Comparison of ENCODE assay signal across 18 cellular contexts in genomic region chr2:236799391-236800048, GRCh38.
"Had no signal": no experiment of that assay in that cellular context is flagged by ENCODE, and none has a peak within 500 bp of the region (broad histone marks: within the 10 kb centered on the region; RNA-seq: fewer than 3 reads in every experiment).

No MANE protein-coding gene starts in this region.

- H3K4me1 ChIP-seq: gastrocnemius medialis, heart right ventricle, left lung, lower lobe of right lung, right atrium auricular region, stomach, upper lobe of right lung had no signal

- H3K27me3 ChIP-seq: gastrocnemius medialis, right atrium auricular region, tibial nerve had no signal

- H3K27ac Mint-ChIP-seq: memory B cell, naive B cell, nephron progenitor cell had no signal

- H3K36me3 ChIP-seq: gastrocnemius medialis, heart right ventricle, left lung, lower lobe of right lung, right atrium auricular region, stomach, tibial nerve, upper lobe of right lung had no signal

- H3K36me3 Mint-ChIP-seq: memory B cell had no signal

- H3K4me1 Mint-ChIP-seq: memory B cell, naive B cell had no signal

- H3K4me3 ChIP-seq: gastrocnemius medialis, heart right ventricle, left lung, lower lobe of right lung, right atrium auricular region, stomach, tibial nerve, upper lobe of right lung had no signal

- DNase-seq: cerebellar nuclear complex; dermis blood vessel endothelial cell; erythroblast; gastrocnemius medialis; heart right ventricle; left lung; lower lobe of right lung; midbrain; naive B cell; nephron progenitor cell; small intestine; stimulated activated CD4-positive, alpha-beta T cell treated with anti-CD3 and anti-CD28 coated beads, Interleukin-12 subunit alpha, Interleukin-12 subunit beta, amount 100 ng/mL, for 4 hours; stimulated activated naive CD4-positive, alpha-beta T cell; stomach; upper lobe of right lung had no signal

- H3K27ac ChIP-seq: gastrocnemius medialis, heart right ventricle, left lung, lower lobe of right lung, right atrium auricular region, stomach, tibial nerve, upper lobe of right lung had no signal

- H3K4me3 Mint-ChIP-seq: memory B cell, naive B cell, nephron progenitor cell had no signal

- ATAC-seq: gastrocnemius medialis, heart right ventricle, left lung, lower lobe of right lung, upper lobe of right lung had no signal

- H3K9me3 ChIP-seq: gastrocnemius medialis, heart right ventricle, left lung, lower lobe of right lung, right atrium auricular region, stomach, tibial nerve, upper lobe of right lung had no signal
